ENCODE assay signal across 19 cellular contexts in genomic region chr17:43676471-43676870, GRCh38. TPM values are rescaled to one million over a fixed set of nuclear protein-coding genes. Genes with fewer than 3 reads are reported as not detected.
DNase-seq lines count a peak whose midpoint lies in the region; ATAC-seq and TF ChIP-seq lines count a peak whose summit lies in the region.
"Had no signal": no experiment of that assay in that cellular context is flagged by ENCODE, and none has a peak within 500 bp of the region (broad histone marks: within the 10 kb centered on the region; RNA-seq: fewer than 3 reads in every experiment).

No MANE protein-coding gene starts in this region.

- TF ChIP-seq CTCF in HEK293 (tag by site-specific recombination; IDR thresholded peaks at IDR 0.05) (no peak), heart right ventricle (IDR thresholded peaks at IDR 0.05) (no peak)

- POLR2A ChIA-PET in HEK293 (lab: Yijun Ruan, JAX), result interaction anchor here (0.7 kb wide), 1 partner anchor 24 kb away, joined by 4 read pairs; no protein-coding TSS in a partner anchor

- WGBS in heart right ventricle, 2 donors, result 88% methylated on average over 3 of the region's 3 CpGs

- ATAC-seq in HG02981 (IDR thresholded peaks at IDR 0.05; ENCODE audit: unreplicated experiment) (no peak), HG03108 (IDR thresholded peaks at IDR 0.05; ENCODE audit: unreplicated experiment) (no peak), heart right ventricle (no peak)
- ATAC-seq: gastrocnemius medialis; SK-N-SH treated with all-trans-retinoic acid at 6 μM for 48 hours; stimulated activated memory B cell treated with anti-CD40 and anti-IgM and Interleukin-4, amounts not matched to agents 10 μg/mL and 1 μg/mL and 100 μg/mL, for 72 hours had no signal

- DNase-seq in AG08396 (ENCODE audit: low spot score) (peak; percentile 59), amniotic epithelial cell (ENCODE audit: low read depth) (peak; percentile 25), medulla oblongata (ENCODE audit: extremely low spot score) (peak; percentile 51), heart right ventricle (no peak), NCI-H2227 treated with DMSO at 0.1 percent for 48 hours (lab: John Stamatoyannopoulos, UW) (no peak)
- DNase-seq: activated CD8-positive, alpha-beta memory T cell treated with anti-CD3 and anti-CD28 coated beads for 24 hours; effector CD8-positive, alpha-beta T cell; gastrocnemius medialis; NCI-H1092; NCI-H2171; uterus; WERI-Rb-1 had no signal

- H3K27ac ChIP-seq in HEK293 (ENCODE audit: extremely low read depth, low read depth, low read length) (no peak overlapping the region), heart right ventricle (no peak overlapping the region)
- H3K27ac ChIP-seq: gastrocnemius medialis, uterus, WERI-Rb-1 had no signal

- H3K4me3 ChIP-seq in HEK293 (ENCODE audit: low read depth, low read length) (no peak overlapping the region), heart right ventricle (no peak overlapping the region)
- H3K4me3 ChIP-seq: gastrocnemius medialis, skin epidermis, uterus had no signal

- no peaks in the 10 kb centered on the region for H3K36me3 ChIP-seq in HEK293 (ENCODE audit: control insufficient read depth in 2 of 2, insufficient read depth in 1 of 2, low read length in 2 of 2)
- H3K36me3 ChIP-seq in heart right ventricle, result no peaks in the 10 kb centered on the region
- H3K36me3 ChIP-seq: gastrocnemius medialis, uterus, WERI-Rb-1 had no signal

- intact Hi-C loops in heart right ventricle (cut with DNase I), result loop anchor here in 3 of 10 donors (1.0 to 2.0 kb wide), 2 partner anchors 99 to 100 kb away; no protein-coding TSS in a partner anchor

- CTCF ChIA-PET in HEK293 (lab: Yijun Ruan, JAX), result interaction anchor here (0.6 to 1.5 kb wide), 4 partner anchors 14 to 164 kb away, joined by 3 to 4 read pairs (median 3); no protein-coding TSS in a partner anchor

- H3K9me3 ChIP-seq in HEK293 (ENCODE audit: control insufficient read depth, insufficient read depth, low read depth, low read length), result no peaks in the 10 kb centered on the region
- no peaks in the 10 kb centered on the region for H3K9me3 ChIP-seq in heart right ventricle
- H3K9me3 ChIP-seq: gastrocnemius medialis, uterus had no signal

- peaks cover 16% of the 10 kb centered on the region for H3K4me1 ChIP-seq in HEK293 (ENCODE audit: control insufficient read depth, insufficient read depth, low read length)
- peaks cover 3 to 31% (median 8%) of the 10 kb centered on the region in 9 donors for H3K4me1 ChIP-seq in heart right ventricle
- H3K4me1 ChIP-seq: uterus had no signal

- no peaks in the 10 kb centered on the region for H3K27me3 ChIP-seq in heart right ventricle
- H3K27me3 ChIP-seq: gastrocnemius medialis, uterus had no signal

TF ChIP-seq in HEK293, 187 proteins besides CTCF, POLR2A, EP300 and RAD21:
- TF ChIP-seq ZNF132 (tag by site-specific recombination; IDR thresholded peaks at IDR 0.05; ENCODE audit: borderline replicate concordance) (no peak), PATZ1 (tag by site-specific recombination; IDR thresholded peaks at IDR 0.05) (0 out of 2 replicates have a peak, but pooled peaks have one; percentile 17), BCL11A (tag by site-specific recombination; IDR thresholded peaks at IDR 0.05; ENCODE audit: low read depth) (peak; percentile 39; the same call in 1 of the 2 replicates), SCRT2 (tag by site-specific recombination; IDR thresholded peaks at IDR 0.05) (no peak), ZSCAN16 (tag by site-specific recombination; IDR thresholded peaks at IDR 0.05) (peak; percentile 92)

RNA-seq across cellular contexts. Expression of gene MEOX1, which starts 14.7 kb away (rescaled TPM):
- total RNA-seq in heart right ventricle, result 10 to 100 TPM in 8 of 10 donors, 1 to 10 TPM in 2; 6.4 to 20.7 (median 12.3) TPM
- 10 to 100 TPM; 17.0 to 25.3 TPM for polyA plus RNA-seq in heart right ventricle
- total RNA-seq: bronchial epithelial cell had no signal

Comparison
In these comparisons a context has a peak if more than half of its experiments do, and no peak if none do; other contexts are left out.
1. DNase-seq: peak in AG08396 (single experiment), amniotic epithelial cell (single experiment) and medulla oblongata (single experiment); none in heart right ventricle (0 of 2) and NCI-H2227 treated with DMSO at 0.1 percent for 48 hours (single experiment).